ENCODE assay signal across 8 cellular contexts in genomic region chr3:143171141-143171651, GRCh38. TPM values are rescaled to one million over a fixed set of nuclear protein-coding genes. Genes with fewer than 3 reads are reported as not detected.
DNase-seq lines count a peak whose midpoint lies in the region; ATAC-seq and TF ChIP-seq lines count a peak whose summit lies in the region.

No MANE protein-coding gene starts in this region.

- DNase-seq in CD4-positive, alpha-beta memory T cell, result peak in 3 of 5 donors; percentile 26 to 29 (median 27)
- peak; percentile 98 for DNase-seq in Jurkat, Clone E6-1 (ENCODE audit: low read depth, low spot score)
- peak; percentile 75 to 81 for DNase-seq in cardiac fibroblast (ENCODE audit: low read depth in 2 of 2)
- no peak for DNase-seq in stimulated activated effector memory CD8-positive, alpha-beta T cell treated with anti-CD3 and anti-CD28 coated beads, Interleukin-12 subunit alpha, Interleukin-12 subunit beta, amount 100 ng/mL, for 72 hours (ENCODE audit: low spot score in 2 of 2)
- no peak for DNase-seq in NCI-H69 (lab: John Stamatoyannopoulos, UW)
- no peak for DNase-seq in mucosa of gallbladder (ENCODE audit: low spot score)

- H3K4me1 ChIP-seq in CD4-positive, alpha-beta memory T cell (ENCODE audit: insufficient read depth, low read length), result peaks cover 52% of the 10 kb centered on the region

- TF ChIP-seq CTCF in cardiac fibroblast (IDR thresholded peaks at IDR 0.05; ENCODE audit: low read depth, low read length), result no peak

- H3K9me3 ChIP-seq in CD4-positive, alpha-beta memory T cell (ENCODE audit: control insufficient read depth in 1 of 2, low read length in 2 of 2), result no peaks in the 10 kb centered on the region

- no peaks in the 10 kb centered on the region for H3K27me3 ChIP-seq in CD4-positive, alpha-beta memory T cell (ENCODE audit: insufficient read depth, low read length)

- H3K4me3 ChIP-seq in CD4-positive, alpha-beta memory T cell (ENCODE audit: low read length in 2 of 2), result no peak overlapping the region
- H3K4me3 ChIP-seq in Jurkat, Clone E6-1 (ENCODE audit: low read length), result peak overlapping the region; percentile 29
- no peak overlapping the region for H3K4me3 ChIP-seq in cardiac fibroblast (replicated peaks in 1 of 2; ENCODE audit: low read depth in 2 of 2, low read length in 2 of 2)

- H3K9me3 Mint-ChIP-seq in CD4-positive, alpha-beta memory T cell, result peaks cover 0 to 15% (median 8%) of the 10 kb centered on the region in 8 donors
- H3K9me3 Mint-ChIP-seq in stimulated activated effector memory CD8-positive, alpha-beta T cell treated with anti-CD3 and anti-CD28 coated beads, Interleukin-12 subunit alpha, Interleukin-12 subunit beta, amount 100 ng/mL, for 72 hours, result peaks cover 7% of the 10 kb centered on the region

- H3K4me1 Mint-ChIP-seq in CD4-positive, alpha-beta memory T cell, result peaks cover 42 to 55% (median 48%) of the 10 kb centered on the region in 4 donors
- H3K4me1 Mint-ChIP-seq in stimulated activated effector memory CD8-positive, alpha-beta T cell treated with anti-CD3 and anti-CD28 coated beads, Interleukin-12 subunit alpha, Interleukin-12 subunit beta, amount 100 ng/mL, for 72 hours, result peaks cover 41% of the 10 kb centered on the region

- H3K27ac ChIP-seq in CD4-positive, alpha-beta memory T cell (ENCODE audit: low read depth, low read length), result peak overlapping the region; percentile 20

- no peaks in the 10 kb centered on the region for H3K27me3 Mint-ChIP-seq in CD4-positive, alpha-beta memory T cell

- intact Hi-C loops in CD4-positive, alpha-beta memory T cell (cut with micrococcal nuclease), result loop anchor here (2.0 kb wide), 1 partner anchor 50 kb away; no protein-coding TSS in a partner anchor

- CTCF ChIA-PET in CD4-positive, alpha-beta memory T cell (lab: Charles Lee; ENCODE audit: partially characterized antibody), result interaction anchor here (1.0 kb wide), 1 partner anchor 52 kb away, joined by 4 read pairs; the partner anchor contains the start of gene CHST2

- ATAC-seq in GM19463 (IDR thresholded peaks at IDR 0.05; ENCODE audit: unreplicated experiment) (peak; percentile 80), HG02840 (IDR thresholded peaks at IDR 0.05; ENCODE audit: low FRiP score, unreplicated experiment) (no peak)
- ATAC-seq in stimulated activated effector memory CD8-positive, alpha-beta T cell treated with anti-CD3 and anti-CD28 coated beads, Interleukin-12 subunit alpha, Interleukin-12 subunit beta, amount 100 ng/mL, for 72 hours, result peak; percentile 66

- H3K4me3 Mint-ChIP-seq in CD4-positive, alpha-beta memory T cell, result peak overlapping the region; percentile 12 to 83 (median 74)
- peak overlapping the region; percentile 38 for H3K4me3 Mint-ChIP-seq in stimulated activated effector memory CD8-positive, alpha-beta T cell treated with anti-CD3 and anti-CD28 coated beads, Interleukin-12 subunit alpha, Interleukin-12 subunit beta, amount 100 ng/mL, for 72 hours

- peaks cover 0 to 4% of the 10 kb centered on the region in 2 donors for H3K36me3 Mint-ChIP-seq in CD4-positive, alpha-beta memory T cell
- H3K36me3 Mint-ChIP-seq in stimulated activated effector memory CD8-positive, alpha-beta T cell treated with anti-CD3 and anti-CD28 coated beads, Interleukin-12 subunit alpha, Interleukin-12 subunit beta, amount 100 ng/mL, for 72 hours, result no peaks in the 10 kb centered on the region

- POLR2A ChIA-PET in CD4-positive, alpha-beta memory T cell (lab: Charles Lee; ENCODE audit: partially characterized antibody), result interaction anchor here (2.2 to 2.7 kb wide), 2 partner anchors 51 to 801 kb away, joined by 5 to 9 read pairs; partner anchors contain the start of genes CHST2 and DIPK2A

- peak overlapping the region; percentile 76 to 90 (median 86) for H3K27ac Mint-ChIP-seq in CD4-positive, alpha-beta memory T cell
- peak overlapping the region; percentile 74 for H3K27ac Mint-ChIP-seq in stimulated activated effector memory CD8-positive, alpha-beta T cell treated with anti-CD3 and anti-CD28 coated beads, Interleukin-12 subunit alpha, Interleukin-12 subunit beta, amount 100 ng/mL, for 72 hours

- H3K36me3 ChIP-seq in CD4-positive, alpha-beta memory T cell (ENCODE audit: insufficient read depth, low read length), result no peaks in the 10 kb centered on the region

RNA-seq across cellular contexts. Expression of gene CHST2, which starts 51.6 kb away (rescaled TPM):
- 1 to 10 TPM; 1.1 TPM for total RNA-seq in CD4-positive, alpha-beta memory T cell
- polyA plus RNA-seq in CD4-positive, alpha-beta memory T cell, result 1 to 10 TPM in 1 of 2 donors, under 1 TPM in 1; 0.71 to 2.9 TPM
- polyA plus RNA-seq in Jurkat, Clone E6-1 (2012; ENCODE audit: insufficient read depth, insufficient read length), result 17.2 TPM
- 5.8 TPM for total RNA-seq in mucosa of gallbladder

Comparison
In these comparisons a context has a peak if more than half of its experiments do, and no peak if none do; other contexts are left out.
1. DNase-seq: peak in CD4-positive, alpha-beta memory T cell (3 of 5), Jurkat, Clone E6-1 (single experiment) and cardiac fibroblast (2 of 2); none in stimulated activated effector memory CD8-positive, alpha-beta T cell treated with anti-CD3 and anti-CD28 coated beads, Interleukin-12 subunit alpha, Interleukin-12 subunit beta, amount 100 ng/mL, for 72 hours (0 of 2), NCI-H69 (single experiment) and mucosa of gallbladder (single experiment).